Comparison of ENCODE assay signal across 8 cellular contexts in genomic region chr10:12195281-12195602, GRCh38. TPM values are rescaled to one million over a fixed set of nuclear protein-coding genes. Genes with fewer than 3 reads are reported as not detected.
DNase-seq lines count a peak whose midpoint lies in the region; ATAC-seq lines count a peak whose summit lies in the region.

No MANE protein-coding gene starts in this region.

- no peaks in the 10 kb centered on the region for H3K27me3 Mint-ChIP-seq in activated T-helper 1 cell treated with anti-CD3 and anti-CD28 coated beads, Interleukin-12 subunit alpha, Interleukin-12 subunit beta, Interleukin-2, Interleukin-4 antibody, amounts not matched to agents 30 ng/mL and 10 ng/mL and 1 ng/mL, durations not matched to agents 14 hours and 24 hours and 36 hours (ENCODE audit: insufficient read depth)

- H3K4me3 Mint-ChIP-seq in activated T-helper 1 cell treated with anti-CD3 and anti-CD28 coated beads, Interleukin-12 subunit alpha, Interleukin-12 subunit beta, Interleukin-2, Interleukin-4 antibody, amounts not matched to agents 30 ng/mL and 10 ng/mL and 1 ng/mL, durations not matched to agents 14 hours and 24 hours and 36 hours: peak overlapping the region; percentile 90

- H3K4me3 ChIP-seq in iPS-20b (ENCODE audit: low read length): peak overlapping the region; percentile 98
- H3K4me3 ChIP-seq in subcutaneous abdominal adipose tissue (ENCODE audit: low read depth in 1 of 5, low read length in 5 of 5): peak overlapping the region; percentile 90 to 100 (median 98)

- peak; percentile 5 for DNase-seq in activated T-helper 1 cell treated with anti-CD3 and anti-CD28 coated beads, Interleukin-12 subunit alpha, Interleukin-12 subunit beta, Interleukin-2, Interleukin-4 antibody, amounts not matched to agents 30 ng/mL and 10 ng/mL and 1 ng/mL, durations not matched to agents 14 hours and 24 hours and 36 hours (ENCODE audit: low spot score)
- DNase-seq in amygdala (lab: John Stamatoyannopoulos, UW) (no peak), NCI-H1092 (lab: John Stamatoyannopoulos, UW) (no peak)
- no peak for DNase-seq in stimulated activated CD4-positive, alpha-beta T cell treated with anti-CD3 and anti-CD28 coated beads, Interleukin-15, amount 100 ng/mL, for 24 hours

- H3K4me1 Mint-ChIP-seq in activated T-helper 1 cell treated with anti-CD3 and anti-CD28 coated beads, Interleukin-12 subunit alpha, Interleukin-12 subunit beta, Interleukin-2, Interleukin-4 antibody, amounts not matched to agents 30 ng/mL and 10 ng/mL and 1 ng/mL, durations not matched to agents 14 hours and 24 hours and 36 hours (ENCODE audit: low read depth): peaks cover 62% of the 10 kb centered on the region

- peak; percentile 10 for ATAC-seq in GM18868 (IDR thresholded peaks at IDR 0.05; ENCODE audit: unreplicated experiment)
- peak; percentile 9 for ATAC-seq in HG02943 (IDR thresholded peaks at IDR 0.05; ENCODE audit: low read depth, unreplicated experiment)

- H3K4me1 ChIP-seq in iPS-20b (ENCODE audit: insufficient read depth, low read length): peaks cover 4% of the 10 kb centered on the region; the same call in 1 of the 2 replicates
- H3K4me1 ChIP-seq in subcutaneous abdominal adipose tissue (ENCODE audit: control insufficient read depth in 5 of 5, insufficient read depth in 5 of 5, low read length in 5 of 5): peaks cover 2 to 62% (median 53%) of the 10 kb centered on the region in 5 donors

- peaks cover 39% of the 10 kb centered on the region for H3K36me3 ChIP-seq in iPS-20b (ENCODE audit: insufficient read depth, low read depth, low read length)
- H3K36me3 ChIP-seq in subcutaneous abdominal adipose tissue (ENCODE audit: control insufficient read depth in 5 of 5, insufficient read depth in 5 of 5, low read length in 5 of 5): peaks cover 0 to 10% (median 0%) of the 10 kb centered on the region in 5 donors

- intact Hi-C loops in activated T-helper 1 cell treated with anti-CD3 and anti-CD28 coated beads, Interleukin-12 subunit alpha, Interleukin-12 subunit beta, Interleukin-2, Interleukin-4 antibody, amounts not matched to agents 30 ng/mL and 10 ng/mL and 1 ng/mL, durations not matched to agents 14 hours and 24 hours and 36 hours (cut with micrococcal nuclease): loop anchor here (1.0 to 5.0 kb wide), 6 partner anchors 14 to 516 kb away; partner anchors contain the start of genes CAMK1D and DHTKD1

- H3K9me3 ChIP-seq in iPS-20b (ENCODE audit: insufficient read depth, low read depth, low read length) (no peaks in the 10 kb centered on the region), subcutaneous abdominal adipose tissue (ENCODE audit: control insufficient read depth in 5 of 5, low read length in 5 of 5) (no peaks in the 10 kb centered on the region)

- H3K36me3 Mint-ChIP-seq in activated T-helper 1 cell treated with anti-CD3 and anti-CD28 coated beads, Interleukin-12 subunit alpha, Interleukin-12 subunit beta, Interleukin-2, Interleukin-4 antibody, amounts not matched to agents 30 ng/mL and 10 ng/mL and 1 ng/mL, durations not matched to agents 14 hours and 24 hours and 36 hours (ENCODE audit: low read depth): peaks cover 34% of the 10 kb centered on the region

- H3K9ac ChIP-seq in iPS-20b (ENCODE audit: low read depth, low read length) (peak overlapping the region; percentile 97), subcutaneous abdominal adipose tissue (ENCODE audit: low read length in 5 of 5) (peak overlapping the region; percentile 68 to 96 (median 91))

- H3K27me3 ChIP-seq in iPS-20b (ENCODE audit: insufficient read depth, low read length) (no peaks in the 10 kb centered on the region), subcutaneous abdominal adipose tissue (ENCODE audit: control insufficient read depth in 5 of 5, insufficient read depth in 4 of 5, low read length in 5 of 5) (no peaks in the 10 kb centered on the region)

- no peaks in the 10 kb centered on the region for H3K9me3 Mint-ChIP-seq in activated T-helper 1 cell treated with anti-CD3 and anti-CD28 coated beads, Interleukin-12 subunit alpha, Interleukin-12 subunit beta, Interleukin-2, Interleukin-4 antibody, amounts not matched to agents 30 ng/mL and 10 ng/mL and 1 ng/mL, durations not matched to agents 14 hours and 24 hours and 36 hours

- H3K27ac ChIP-seq in iPS-20b (ENCODE audit: low read length): peak overlapping the region; percentile 50
- H3K27ac ChIP-seq in subcutaneous abdominal adipose tissue (ENCODE audit: low read depth, low read length): peak overlapping the region; percentile 81

- peak overlapping the region; percentile 97 for H3K27ac Mint-ChIP-seq in activated T-helper 1 cell treated with anti-CD3 and anti-CD28 coated beads, Interleukin-12 subunit alpha, Interleukin-12 subunit beta, Interleukin-2, Interleukin-4 antibody, amounts not matched to agents 30 ng/mL and 10 ng/mL and 1 ng/mL, durations not matched to agents 14 hours and 24 hours and 36 hours

RNA-seq across cellular contexts. Expression of gene NUDT5, which starts 0.4 kb away (rescaled TPM):
- 121 and 131 TPM in 2 replicates for total RNA-seq in activated T-helper 1 cell treated with anti-CD3 and anti-CD28 coated beads, Interleukin-12 subunit alpha, Interleukin-12 subunit beta, Interleukin-2, Interleukin-4 antibody, amounts not matched to agents 30 ng/mL and 10 ng/mL and 1 ng/mL, durations not matched to agents 14 hours and 24 hours and 36 hours

RNA-seq across cellular contexts. Expression of gene CDC123, which starts 0.7 kb away (rescaled TPM):
- total RNA-seq in activated T-helper 1 cell treated with anti-CD3 and anti-CD28 coated beads, Interleukin-12 subunit alpha, Interleukin-12 subunit beta, Interleukin-2, Interleukin-4 antibody, amounts not matched to agents 30 ng/mL and 10 ng/mL and 1 ng/mL, durations not matched to agents 14 hours and 24 hours and 36 hours: 190 and 191 TPM in 2 replicates
